25 cellular contexts compared by ENCODE assay signal in the genomic region with DNA sequence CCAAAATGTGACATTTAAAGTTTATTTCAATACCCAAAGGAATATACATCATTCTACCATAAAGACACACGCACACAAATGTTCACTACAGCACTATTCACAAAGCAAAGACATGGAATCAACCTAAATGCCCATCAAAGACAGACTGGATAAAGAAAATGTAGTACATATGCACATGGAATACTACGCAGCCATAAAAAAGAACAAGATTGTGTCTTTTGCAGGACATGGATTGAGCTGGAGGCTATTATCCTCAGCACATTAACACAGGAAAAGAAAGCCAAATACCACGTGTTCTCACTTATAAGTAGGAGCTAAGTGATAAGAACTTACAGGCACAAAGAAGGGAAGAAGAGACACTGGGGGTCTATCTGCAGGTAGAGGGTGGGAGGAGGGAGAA. TPM values are rescaled to one million over a fixed set of nuclear protein-coding genes. Genes with fewer than 3 reads are reported as not detected.
"Had no signal": no experiment of that assay in that cellular context is flagged by ENCODE, and none has a peak within 500 bp of the region (broad histone marks: within the 10 kb centered on the region; RNA-seq: fewer than 3 reads in every experiment).

No MANE protein-coding gene starts in this region.

- H3K36me3 Mint-ChIP-seq: stimulated activated effector memory CD8-positive, alpha-beta T cell treated with anti-CD3 and anti-CD28 coated beads, Interleukin-12 subunit alpha, Interleukin-12 subunit beta, amount 100 ng/mL, for 72 hours had no signal

- ATAC-seq: gastrocnemius medialis; left cardiac atrium; left lung; mucosa of descending colon; naive thymus-derived CD4-positive, alpha-beta T cell; stimulated activated effector memory CD8-positive, alpha-beta T cell treated with anti-CD3 and anti-CD28 coated beads, Interleukin-12 subunit alpha, Interleukin-12 subunit beta, amount 100 ng/mL, for 72 hours had no signal

- H3K9me3 Mint-ChIP-seq: nephron; neural progenitor cell; stimulated activated effector memory CD8-positive, alpha-beta T cell treated with anti-CD3 and anti-CD28 coated beads, Interleukin-12 subunit alpha, Interleukin-12 subunit beta, amount 100 ng/mL, for 72 hours had no signal

- H3K9me3 ChIP-seq: gastrocnemius medialis, left lung, mucosa of descending colon, prostate gland, right atrium auricular region, sigmoid colon, stomach, testis, tibial artery, upper lobe of left lung had no signal

- DNase-seq: dorsolateral prefrontal cortex; effector CD4-positive, alpha-beta T cell; foreskin fibroblast; gastrocnemius medialis; left cardiac atrium; left lung; mesenchymal stem cell; naive thymus-derived CD4-positive, alpha-beta T cell; sigmoid colon; stimulated activated CD4-positive, alpha-beta T cell treated with anti-CD3 and anti-CD28 coated beads, Interleukin-2, amount 100 ng/mL, for 24 hours; stimulated activated CD4-positive, alpha-beta T cell treated with anti-CD3 and anti-CD28 coated beads, Interleukin-4, amount 100 ng/mL, for 24 hours; stimulated activated naive CD4-positive, alpha-beta T cell treated with Interleukin-2 at 50 U/mL for 16 hours; stomach; substantia nigra; testis; tibial artery; upper lobe of left lung had no signal

- H3K4me3 Mint-ChIP-seq: mesothelial cell of epicardium; naive thymus-derived CD4-positive, alpha-beta T cell; nephron; neural progenitor cell; stimulated activated effector memory CD8-positive, alpha-beta T cell treated with anti-CD3 and anti-CD28 coated beads, Interleukin-12 subunit alpha, Interleukin-12 subunit beta, amount 100 ng/mL, for 72 hours had no signal

- H3K27ac Mint-ChIP-seq: mesothelial cell of epicardium; naive thymus-derived CD4-positive, alpha-beta T cell; nephron; neural progenitor cell; stimulated activated effector memory CD8-positive, alpha-beta T cell treated with anti-CD3 and anti-CD28 coated beads, Interleukin-12 subunit alpha, Interleukin-12 subunit beta, amount 100 ng/mL, for 72 hours had no signal

- H3K36me3 ChIP-seq: gastrocnemius medialis, left lung, neural progenitor cell, prostate gland, right atrium auricular region, sigmoid colon, stomach, tibial artery, upper lobe of left lung had no signal

- H3K4me2 ChIP-seq: neural progenitor cell had no signal

- H3K27ac ChIP-seq: gastrocnemius medialis, left lung, neural progenitor cell, parathyroid adenoma, right atrium auricular region, sigmoid colon, tibial artery, upper lobe of left lung had no signal

- H3K4me3 ChIP-seq: dorsolateral prefrontal cortex, gastrocnemius medialis, left lung, mucosa of descending colon, neural progenitor cell, prostate gland, right atrium auricular region, sigmoid colon, stomach, testis, tibial artery, upper lobe of left lung had no signal

- H2AFZ ChIP-seq: neural progenitor cell, parathyroid adenoma had no signal

- H3K27me3 ChIP-seq: dorsolateral prefrontal cortex, gastrocnemius medialis, left lung, neural progenitor cell, right atrium auricular region, sigmoid colon, stomach, testis, tibial artery, upper lobe of left lung had no signal

RNA-seq across cellular contexts. Expression of a gene that starts 22.4 kb away (rescaled TPM):
- polyA plus RNA-seq: naive thymus-derived CD4-positive, alpha-beta T cell had no signal

RNA-seq across cellular contexts. Expression of a gene that starts 56.5 kb away (rescaled TPM):
- total RNA-seq: gastrocnemius medialis, right atrium auricular region had no signal
- polyA plus RNA-seq: naive thymus-derived CD4-positive, alpha-beta T cell had no signal
